22 cellular contexts compared by ENCODE assay signal in genomic region chr10:129513312-129513711, GRCh38.
"Had no signal": no experiment of that assay in that cellular context is flagged by ENCODE, and none has a peak within 500 bp of the region (broad histone marks: within the 10 kb centered on the region; RNA-seq: fewer than 3 reads in every experiment).

No MANE protein-coding gene starts in this region.

- H3K4me1 ChIP-seq: ascending aorta, left lung, upper lobe of right lung had no signal

- H3K36me3 ChIP-seq: ascending aorta, esophagus muscularis mucosa, left lung, thoracic aorta, upper lobe of right lung had no signal

- H3K27ac ChIP-seq: ascending aorta, esophagus muscularis mucosa, left lung, skin epidermis, thoracic aorta, upper lobe of right lung had no signal

- H3K9me3 ChIP-seq: ascending aorta, esophagus muscularis mucosa, thoracic aorta, upper lobe of right lung had no signal

- H3K27ac Mint-ChIP-seq: activated CD4-positive, alpha-beta T cell treated with anti-CD3 and anti-CD28 coated beads, Interleukin-2, amount 10 ng/mL, durations not matched to agents 7 days and 5 days; activated naive CD4-positive, alpha-beta T cell treated with anti-CD3 and anti-CD28 coated beads, Interleukin-2, amount 10 ng/mL, durations not matched to agents 7 days and 5 days; dendritic cell treated with granulocyte-macrophage colony-stimulating factor and Interleukin-4, amounts not matched to agents 40 ng/mL and 50 ng/mL, for 4 days; nephron; stimulated activated effector memory CD8-positive, alpha-beta T cell treated with anti-CD3 and anti-CD28 coated beads, Interleukin-12 subunit alpha, Interleukin-12 subunit beta, amount 100 ng/mL, for 72 hours; T-helper 1 cell treated with Interleukin-12 subunit alpha and Interleukin-12 subunit beta and Interleukin-4 antibody, amounts not matched to agents 30 μg/mL and 1 μg/mL, for 36 hours had no signal

- H3K36me3 Mint-ChIP-seq: stimulated activated effector memory CD8-positive, alpha-beta T cell treated with anti-CD3 and anti-CD28 coated beads, Interleukin-12 subunit alpha, Interleukin-12 subunit beta, amount 100 ng/mL, for 72 hours had no signal

- H3K4me1 Mint-ChIP-seq: activated CD4-positive, alpha-beta T cell treated with anti-CD3 and anti-CD28 coated beads, Interleukin-2, amount 10 ng/mL, durations not matched to agents 7 days and 5 days had no signal

- H3K4me3 Mint-ChIP-seq: activated CD4-positive, alpha-beta T cell treated with anti-CD3 and anti-CD28 coated beads, Interleukin-2, amount 10 ng/mL, durations not matched to agents 7 days and 5 days; activated naive CD4-positive, alpha-beta T cell treated with anti-CD3 and anti-CD28 coated beads, Interleukin-2, amount 10 ng/mL, durations not matched to agents 7 days and 5 days; activated T-cell treated with anti-CD3 and anti-CD28 coated beads, Interleukin-2, amount 50 U/mL, for 4 hours; dendritic cell treated with granulocyte-macrophage colony-stimulating factor and Interleukin-4, amounts not matched to agents 40 ng/mL and 50 ng/mL, for 4 days; nephron; stimulated activated effector memory CD8-positive, alpha-beta T cell treated with anti-CD3 and anti-CD28 coated beads, Interleukin-12 subunit alpha, Interleukin-12 subunit beta, amount 100 ng/mL, for 72 hours; T-helper 1 cell treated with Interleukin-12 subunit alpha and Interleukin-12 subunit beta and Interleukin-4 antibody, amounts not matched to agents 30 μg/mL and 1 μg/mL, for 36 hours had no signal

- H3K27me3 ChIP-seq: ascending aorta, esophagus muscularis mucosa, left lung, upper lobe of right lung had no signal

- H3K27me3 Mint-ChIP-seq: activated CD4-positive, alpha-beta T cell treated with anti-CD3 and anti-CD28 coated beads, Interleukin-2, amount 10 ng/mL, durations not matched to agents 7 days and 5 days; activated naive CD4-positive, alpha-beta T cell treated with anti-CD3 and anti-CD28 coated beads, Interleukin-2, amount 10 ng/mL, durations not matched to agents 7 days and 5 days; dendritic cell treated with granulocyte-macrophage colony-stimulating factor and Interleukin-4, amounts not matched to agents 40 ng/mL and 50 ng/mL, for 4 days had no signal

- H3K4me3 ChIP-seq: ascending aorta, esophagus muscularis mucosa, left lung, skin epidermis, thoracic aorta, upper lobe of right lung had no signal

- DNase-seq: activated CD4-positive, alpha-beta T cell treated with anti-CD3 and anti-CD28 coated beads, Interleukin-2, amount 10 ng/mL, durations not matched to agents 7 days and 5 days; activated CD8-positive, alpha-beta memory T cell treated with anti-CD3 and anti-CD28 coated beads, Interleukin-2, amount 50 U/mL, for 4 hours; activated effector memory CD4-positive, alpha-beta T cell treated with Interleukin-2 at 50 U/mL for 16 hours; activated naive CD4-positive, alpha-beta T cell treated with anti-CD3 and anti-CD28 coated beads, Interleukin-2, amount 10 ng/mL, durations not matched to agents 7 days and 5 days; activated T-cell treated with anti-CD3 and anti-CD28 coated beads, Interleukin-2, amount 50 U/mL, for 4 hours; cerebellar nuclear complex; effector CD8-positive, alpha-beta T cell; left lung; midbrain; occipital lobe; right cardiac atrium; stimulated activated CD4-positive, alpha-beta T cell treated with anti-CD3 and anti-CD28 coated beads, Interleukin-4, amount 100 ng/mL, for 1 hour; upper lobe of right lung had no signal

- H3K9me3 Mint-ChIP-seq: nephron had no signal

- ATAC-seq: activated CD4-positive, CD25-positive, alpha-beta regulatory T cell treated with anti-CD3 and anti-CD28 coated beads, Interleukin-2, amount 50 U/mL, for 24 hours; activated T-cell treated with anti-CD3 and anti-CD28 coated beads, Interleukin-2, amount 50 U/mL, for 4 hours; left lung; right cardiac atrium; stimulated activated effector memory CD8-positive, alpha-beta T cell treated with anti-CD3 and anti-CD28 coated beads, Interleukin-12 subunit alpha, Interleukin-12 subunit beta, amount 100 ng/mL, for 72 hours; upper lobe of right lung had no signal
